Comparison of ENCODE assay signal across 24 cellular contexts in genomic region chr11:38296211-38296776, GRCh38.
"Had no signal": no experiment of that assay in that cellular context is flagged by ENCODE, and none has a peak within 500 bp of the region (broad histone marks: within the 10 kb centered on the region; RNA-seq: fewer than 3 reads in every experiment).

No MANE protein-coding gene starts in this region.

- H3K27ac ChIP-seq: left ventricle myocardium inferior, neutrophil, parathyroid adenoma, psoas muscle, skin epidermis, suprapubic skin, tibial nerve, uterus had no signal

- H3K4me1 Mint-ChIP-seq: immature natural killer cell; naive thymus-derived CD4-positive, alpha-beta T cell; neural crest cell; stimulated activated effector memory CD8-positive, alpha-beta T cell treated with anti-CD3 and anti-CD28 coated beads, Interleukin-12 subunit alpha, Interleukin-12 subunit beta, amount 100 ng/mL, for 72 hours had no signal

- ATAC-seq: naive thymus-derived CD4-positive, alpha-beta T cell; natural killer cell treated with Interleukin-12 subunit alpha and Interleukin-12 subunit beta and Interleukin-15 and Interleukin-18, amount 100 ng/mL, for 72 hours; psoas muscle; sciatic nerve; stimulated activated effector memory CD8-positive, alpha-beta T cell treated with anti-CD3 and anti-CD28 coated beads, Interleukin-12 subunit alpha, Interleukin-12 subunit beta, amount 100 ng/mL, for 72 hours had no signal

- DNase-seq: hypothalamus; immature natural killer cell; kidney; left ventricle myocardium inferior; mesendoderm; naive thymus-derived CD4-positive, alpha-beta T cell; occipital lobe; psoas muscle; stimulated activated CD4-positive, alpha-beta T cell treated with anti-CD3 and anti-CD28 coated beads, Interleukin-4, amount 100 ng/mL, for 24 hours; stimulated activated naive CD4-positive, alpha-beta T cell; uterus had no signal

- H3K27me3 ChIP-seq: neutrophil, suprapubic skin, tibial nerve, uterus had no signal

- H3K27ac Mint-ChIP-seq: immature natural killer cell; mesothelial cell of epicardium; naive thymus-derived CD4-positive, alpha-beta T cell; natural killer cell treated with Interleukin-12 subunit alpha and Interleukin-12 subunit beta and Interleukin-15 and Interleukin-18, amount 100 ng/mL, for 72 hours; stimulated activated effector memory CD8-positive, alpha-beta T cell treated with anti-CD3 and anti-CD28 coated beads, Interleukin-12 subunit alpha, Interleukin-12 subunit beta, amount 100 ng/mL, for 72 hours; stimulated activated naive CD8-positive, alpha-beta T cell treated with anti-CD3 and anti-CD28 coated beads, Interleukin-15, Interleukin-2, amounts not matched to agents 100 ng/mL and 50 ng/mL, for 24 hours; type B pancreatic cell had no signal

- H3K27me3 Mint-ChIP-seq: naive thymus-derived CD4-positive, alpha-beta T cell; natural killer cell treated with Interleukin-12 subunit alpha and Interleukin-12 subunit beta and Interleukin-15 and Interleukin-18, amount 100 ng/mL, for 72 hours; stimulated activated naive CD8-positive, alpha-beta T cell treated with anti-CD3 and anti-CD28 coated beads, Interleukin-15, Interleukin-2, amounts not matched to agents 100 ng/mL and 50 ng/mL, for 24 hours; type B pancreatic cell had no signal

- H3K36me3 Mint-ChIP-seq: natural killer cell treated with Interleukin-12 subunit alpha and Interleukin-12 subunit beta and Interleukin-15 and Interleukin-18, amount 100 ng/mL, for 72 hours; stimulated activated effector memory CD8-positive, alpha-beta T cell treated with anti-CD3 and anti-CD28 coated beads, Interleukin-12 subunit alpha, Interleukin-12 subunit beta, amount 100 ng/mL, for 72 hours; type B pancreatic cell had no signal

- H3K4me1 ChIP-seq: parathyroid adenoma, psoas muscle, suprapubic skin, tibial nerve, uterus had no signal

- H3K4me3 Mint-ChIP-seq: immature natural killer cell; mesothelial cell of epicardium; naive thymus-derived CD4-positive, alpha-beta T cell; natural killer cell treated with Interleukin-12 subunit alpha and Interleukin-12 subunit beta and Interleukin-15 and Interleukin-18, amount 100 ng/mL, for 72 hours; neural crest cell; stimulated activated effector memory CD8-positive, alpha-beta T cell treated with anti-CD3 and anti-CD28 coated beads, Interleukin-12 subunit alpha, Interleukin-12 subunit beta, amount 100 ng/mL, for 72 hours; stimulated activated naive CD8-positive, alpha-beta T cell treated with anti-CD3 and anti-CD28 coated beads, Interleukin-15, Interleukin-2, amounts not matched to agents 100 ng/mL and 50 ng/mL, for 24 hours; type B pancreatic cell had no signal

- H3K36me3 ChIP-seq: left ventricle myocardium inferior, neutrophil, suprapubic skin, tibial nerve, uterus had no signal

- H3K9me3 ChIP-seq: neutrophil, psoas muscle, uterus had no signal

- H3K4me3 ChIP-seq: left ventricle myocardium inferior, lung, psoas muscle, skin epidermis, suprapubic skin, tibial nerve, uterus had no signal
